ENCODE assay signal across 16 cellular contexts in genomic region chr7:66571568-66571967, GRCh38. TPM values are rescaled to one million over a fixed set of nuclear protein-coding genes. Genes with fewer than 3 reads are reported as not detected.
DNase-seq lines count a peak whose midpoint lies in the region; ATAC-seq and TF ChIP-seq lines count a peak whose summit lies in the region.
"Had no signal": no experiment of that assay in that cellular context is flagged by ENCODE, and none has a peak within 500 bp of the region (broad histone marks: within the 10 kb centered on the region; RNA-seq: fewer than 3 reads in every experiment).

No MANE protein-coding gene starts in this region.

- no peak overlapping the region for H3K27ac ChIP-seq in osteoblast (ENCODE audit: low read depth, low read length)

- no peak overlapping the region for H2AFZ ChIP-seq in osteoblast (ENCODE audit: low read length)

- H3K4me3 Mint-ChIP-seq in Caco-2 (ENCODE audit: unreplicated experiment) = no peak overlapping the region
- no peak overlapping the region for H3K4me3 Mint-ChIP-seq in HFFc6
- H3K4me3 Mint-ChIP-seq: CD4-positive, CD25-positive, alpha-beta regulatory T cell; IgD-negative memory B cell had no signal

- intact Hi-C loops in Caco-2 (cut with micrococcal nuclease; ENCODE audit: unreplicated experiment) = no loop called here

- peaks cover 98% of the 10 kb centered on the region for H3K79me2 ChIP-seq in osteoblast (ENCODE audit: insufficient read depth, low read length)

- no peak overlapping the region for H3K4me2 ChIP-seq in osteoblast (ENCODE audit: insufficient read depth, low read length)

- POLR2A ChIA-PET in Caco-2 (lab: Charles Lee) = no interaction called here

- no peaks in the 10 kb centered on the region for H3K9me3 ChIP-seq in Caco-2
- no peaks in the 10 kb centered on the region for H3K9me3 ChIP-seq in osteoblast (ENCODE audit: low read depth, low read length)
- H3K9me3 ChIP-seq: BE2C, HAP-1 had no signal

- H3K27ac Mint-ChIP-seq in Caco-2 (ENCODE audit: unreplicated experiment) (no peak overlapping the region), HFFc6 (peak overlapping the region; percentile 55; the same call in 1 of the 2 replicates)
- H3K27ac Mint-ChIP-seq: CD4-positive, CD25-positive, alpha-beta regulatory T cell; IgD-negative memory B cell had no signal

- H3K27me3 Mint-ChIP-seq in Caco-2 (ENCODE audit: insufficient read depth, unreplicated experiment) = no peaks in the 10 kb centered on the region
- H3K27me3 Mint-ChIP-seq in HFFc6 (ENCODE audit: insufficient read depth) = 0 out of 2 replicates have a peak, but pooled peaks cover 2% of the 10 kb centered on the region
- H3K27me3 Mint-ChIP-seq: CD4-positive, CD25-positive, alpha-beta regulatory T cell; IgD-negative memory B cell had no signal

- H3K4me1 Mint-ChIP-seq in Caco-2 (ENCODE audit: low read depth, unreplicated experiment) (peaks cover 20% of the 10 kb centered on the region), HFFc6 (ENCODE audit: low read depth) (peaks cover 38% of the 10 kb centered on the region)

- BruUV-seq in Caco-2 (replicated peaks; lab: Mats Ljungman, UMichigan) = TSS peak; percentile 4

- peaks cover 3% of the 10 kb centered on the region for H3K36me3 ChIP-seq in Caco-2 (ENCODE audit: control insufficient read depth, insufficient read depth, low read length)
- H3K36me3 ChIP-seq in osteoblast (ENCODE audit: insufficient read depth, low read length) = peaks cover 47% of the 10 kb centered on the region

- CTCF ChIA-PET in Caco-2 (lab: Charles Lee) = no interaction called here

- peaks cover 6% of the 10 kb centered on the region for H4K20me1 ChIP-seq in osteoblast (ENCODE audit: insufficient read depth, low read length)

- no peaks in the 10 kb centered on the region for H3K27me3 ChIP-seq in Caco-2 (replicated peaks; ENCODE audit: control insufficient read depth, insufficient read depth, low read length)
- H3K27me3 ChIP-seq in osteoblast (ENCODE audit: insufficient read depth, low read length) = no peaks in the 10 kb centered on the region
- H3K27me3 ChIP-seq: BE2C had no signal

- H3K36me3 Mint-ChIP-seq in Caco-2 (ENCODE audit: insufficient read depth, unreplicated experiment) (peaks cover 88% of the 10 kb centered on the region), HFFc6 (ENCODE audit: low read depth) (peaks cover 40% of the 10 kb centered on the region)
- H3K36me3 Mint-ChIP-seq: IgD-negative memory B cell had no signal

- no peak overlapping the region for H3K4me3 ChIP-seq in Caco-2 (ENCODE audit: low read depth, low read length)
- H3K4me3 ChIP-seq in osteoblast (ENCODE audit: insufficient read depth, low read length) = no peak overlapping the region
- H3K4me3 ChIP-seq: GM12878, HAP-1 had no signal

- TF ChIP-seq CTCF in Caco-2 (IDR thresholded peaks at IDR 0.05; ENCODE audit: insufficient read depth in 1 of 2, low read depth in 1 of 2, low read length in 1 of 2, severe bottlenecking in 1 of 2, unreplicated experiment in 1 of 2) (no peak), HFFc6 (IDR thresholded peaks at IDR 0.05) (no peak), osteoblast (IDR thresholded peaks at IDR 0.05; ENCODE audit: extremely low read depth, low read depth, low read length) (no peak)

- ATAC-seq in esophagus mucosa (peak; percentile 63), HG03460 (IDR thresholded peaks at IDR 0.05; ENCODE audit: unreplicated experiment) (no peak)
- ATAC-seq: GM12878 had no signal

- no peak for DNase-seq in Caco-2
- DNase-seq in HFFc6 = no peak
- peak; percentile 14 for DNase-seq in osteoblast (ENCODE audit: insufficient read length, low spot score, missing footprints)
- DNase-seq in AML-193 (lab: John Stamatoyannopoulos, UW) = no peak
- no peak for DNase-seq in NCI-H1048 (lab: John Stamatoyannopoulos, UW)
- DNase-seq: BE2C; C1 segment of cervical spinal cord; CD4-positive, CD25-positive, alpha-beta regulatory T cell; DND-41; EL; KBM-7 had no signal

- H3K4me1 ChIP-seq in Caco-2 (no peaks in the 10 kb centered on the region), osteoblast (ENCODE audit: insufficient read depth, low read length) (no peaks in the 10 kb centered on the region)
- H3K4me1 ChIP-seq: BE2C, HAP-1 had no signal

- no peaks in the 10 kb centered on the region for H3K9me3 Mint-ChIP-seq in Caco-2 (ENCODE audit: unreplicated experiment)
- no peaks in the 10 kb centered on the region for H3K9me3 Mint-ChIP-seq in HFFc6
- H3K9me3 Mint-ChIP-seq: CD4-positive, CD25-positive, alpha-beta regulatory T cell; IgD-negative memory B cell had no signal

RNA-seq across cellular contexts. Expression of gene KCTD7, which starts 57.1 kb away (rescaled TPM):
- total RNA-seq in Caco-2 (2022) (17.0 and 17.3 TPM in 2 replicates), esophagus mucosa (2.1 TPM), osteoblast (14.8 and 17.7 TPM in 2 replicates)
- total RNA-seq in HFFc6 (2021; fragmentation: NEBNext Ultra II Directional; extraction: Animal tissue kit (Norgen Biotek cat#: 25700)) = 10 to 100 TPM in 3 of 6 experiments, 1 to 10 TPM in 3; 8.2 to 11.8 (median 10.1) TPM
